ENCODE assay signal across 9 cellular contexts in genomic region chr17:61862105-61862574, GRCh38. TPM values are rescaled to one million over a fixed set of nuclear protein-coding genes. Genes with fewer than 3 reads are reported as not detected.
DNase-seq lines count a peak whose midpoint lies in the region; ATAC-seq and TF ChIP-seq lines count a peak whose summit lies in the region.
"Had no signal": no experiment of that assay in that cellular context is flagged by ENCODE, and none has a peak within 500 bp of the region (broad histone marks: within the 10 kb centered on the region; RNA-seq: fewer than 3 reads in every experiment).

No MANE protein-coding gene starts in this region.

- no peaks in the 10 kb centered on the region; the same call in 1 of the 2 replicates for H3K79me2 ChIP-seq in H9 (ENCODE audit: insufficient read depth, low read length)

- H3K27ac Mint-ChIP-seq in H9: peak overlapping the region in 2 of 3 experiments; percentile 18 to 99; a peak in 3 of 7 replicates
- peak overlapping the region; percentile 40 to 93 for H3K27ac Mint-ChIP-seq in T-cell
- no peak overlapping the region for H3K27ac Mint-ChIP-seq in glutamatergic neuron (ENCODE audit: unreplicated experiment)

- no peak for TF ChIP-seq POLR2A in vagina (IDR thresholded peaks at IDR 0.05)

- H4K91ac ChIP-seq in H9 (ENCODE audit: insufficient read length, low read depth, low read length): no peak overlapping the region

- no peaks in the 10 kb centered on the region for H3K36me3 ChIP-seq in vagina

- H3T11ph ChIP-seq in H9 (ENCODE audit: low read length): no peak overlapping the region

- H2AK5ac ChIP-seq in H9 (ENCODE audit: insufficient read length, low read length): no peak overlapping the region

- H3K14ac ChIP-seq in H9 (ENCODE audit: insufficient read depth, low read length): no peak overlapping the region

- no peaks in the 10 kb centered on the region for H3K9me3 ChIP-seq in AG04450 (ENCODE audit: control insufficient read depth, insufficient read depth, low read length)
- no peaks in the 10 kb centered on the region for H3K9me3 ChIP-seq in H9 (ENCODE audit: control insufficient read depth, low read depth, low read length)
- H3K9me3 ChIP-seq in vagina: no peaks in the 10 kb centered on the region

- no peak overlapping the region for H4K5ac ChIP-seq in H9 (ENCODE audit: insufficient read length, low read depth, low read length)

- H3K27me3 ChIP-seq in AG04450 (ENCODE audit: control insufficient read depth, insufficient read depth, low read length) (no peaks in the 10 kb centered on the region), H9 (ENCODE audit: insufficient read depth, low read length) (no peaks in the 10 kb centered on the region), vagina (no peaks in the 10 kb centered on the region)

- CTCF ChIA-PET in AG04450 (lab: Charles Lee) (interaction anchor here (1.2 kb wide), 1 partner anchor 227 kb away, joined by 6 read pairs; no protein-coding TSS in a partner anchor), T-cell (lab: Charles Lee) (interaction anchor here in 1 of 2 donors (0.6 kb wide), 1 partner anchor 247 kb away, joined by 3 read pairs; no protein-coding TSS in a partner anchor)

- DNase-seq in AG04450 (ENCODE audit: low read depth, low spot score) (no peak), H9 (no peak), T-cell (no peak), glutamatergic neuron (no peak), pons (ENCODE audit: low spot score) (no peak), vagina (ENCODE audit: extremely low spot score in 2 of 2) (no peak), posterior vena cava (ENCODE audit: low spot score) (no peak)

- TF ChIP-seq CTCF in AG04450 (IDR thresholded peaks at IDR 0.05; ENCODE audit: low read depth, low read length) (no peak), H9 (conservative IDR thresholded peaks at IDR 0.05) (no peak), glutamatergic neuron (IDR thresholded peaks at IDR 0.05; ENCODE audit: partially characterized antibody, unreplicated experiment) (no peak), vagina (IDR thresholded peaks at IDR 0.05) (no peak)

- H3K4ac ChIP-seq in H9 (ENCODE audit: low read depth, low read length): no peak overlapping the region

- H3K4me2 ChIP-seq in H9 (ENCODE audit: insufficient read depth, insufficient read length, low read length): peak overlapping the region; percentile 96

- no peaks in the 10 kb centered on the region for H3K79me1 ChIP-seq in H9 (ENCODE audit: insufficient read depth, low read depth, low read length, poor library complexity, severe bottlenecking)

- H2BK20ac ChIP-seq in H9 (ENCODE audit: low read depth, low read length, poor library complexity, severe bottlenecking): no peak overlapping the region

- no CpG with 5 or more reads among the region's 1 CpG for WGBS in H9 (ENCODE audit: extremely low coverage, insufficient read length, low lambda C conversion rate)

- peak overlapping the region; percentile 92 for H3K9ac ChIP-seq in H9 (ENCODE audit: extremely low read depth, insufficient read length, low read length)

- H3K23ac ChIP-seq in H9 (ENCODE audit: insufficient read length, low read depth, low read length): no peak overlapping the region

- H2AFZ ChIP-seq in H9 (ENCODE audit: low read length): no peak overlapping the region

- POLR2A ChIA-PET in AG04450 (lab: Yijun Ruan, JAX) (interaction anchor here (0.6 to 1.7 kb wide), 3 partner anchors 8 to 226 kb away, joined by 3 to 6 read pairs (median 4); no protein-coding TSS in a partner anchor), T-cell (lab: Charles Lee) (no interaction called here)

- H2BK12ac ChIP-seq in H9 (ENCODE audit: insufficient read length, low read depth, low read length): no peak overlapping the region

- H2BK15ac ChIP-seq in H9 (ENCODE audit: low read depth, low read length): no peak overlapping the region

- H3K23me2 ChIP-seq in H9 (ENCODE audit: insufficient read length, low read depth, low read length, poor library complexity, severe bottlenecking): peaks cover 10% of the 10 kb centered on the region

- H3K4me3 Mint-ChIP-seq in H9: peak overlapping the region; percentile 88 to 98
- H3K4me3 Mint-ChIP-seq in T-cell: peak overlapping the region; percentile 94 to 97 (median 95)
- H3K4me3 Mint-ChIP-seq in glutamatergic neuron (ENCODE audit: unreplicated experiment): peak overlapping the region; percentile 88

- no peaks in the 10 kb centered on the region for H3K9me3 Mint-ChIP-seq in H9
- no peaks in the 10 kb centered on the region for H3K9me3 Mint-ChIP-seq in T-cell
- no peaks in the 10 kb centered on the region for H3K9me3 Mint-ChIP-seq in glutamatergic neuron (ENCODE audit: unreplicated experiment)

- intact Hi-C loops in vagina (cut with DNase I) (no loop called here), posterior vena cava (cut with DNase I) (no loop called here)

- H3K27ac ChIP-seq in AG04450 (ENCODE audit: low read depth, low read length) (no peak overlapping the region), H9 (ENCODE audit: insufficient read length, low read depth, low read length) (no peak overlapping the region), vagina (no peak overlapping the region)

- H2BK120ac ChIP-seq in H9 (ENCODE audit: low read depth, low read length, poor library complexity, severe bottlenecking): no peak overlapping the region

- ATAC-seq in T-cell (replicated peaks in 1 of 4): no peak
- ATAC-seq in GM21515 (IDR thresholded peaks at IDR 0.05; ENCODE audit: unreplicated experiment): no peak

- no peak overlapping the region for H4K8ac ChIP-seq in H9 (replicated peaks; ENCODE audit: insufficient read length, low read depth, low read length)

- H3K27me3 Mint-ChIP-seq in H9 (ENCODE audit: low read depth) (no peaks in the 10 kb centered on the region), T-cell (no peaks in the 10 kb centered on the region), glutamatergic neuron (ENCODE audit: unreplicated experiment) (no peaks in the 10 kb centered on the region)

- H2BK5ac ChIP-seq in H9 (ENCODE audit: insufficient read length, low read length): no peak overlapping the region

- H3K36me3 Mint-ChIP-seq in H9 (ENCODE audit: insufficient read depth in 1 of 3, low read depth in 3 of 3): peaks cover 0 to 34% (median 11%) of the 10 kb centered on the region in 3 experiments; a peak in 5 of 7 replicates
- peaks cover 4% of the 10 kb centered on the region for H3K36me3 Mint-ChIP-seq in T-cell
- no peaks in the 10 kb centered on the region for H3K36me3 Mint-ChIP-seq in glutamatergic neuron (ENCODE audit: unreplicated experiment)

- no peak overlapping the region for H3K18ac ChIP-seq in H9 (ENCODE audit: insufficient read length, low read depth, low read length)

- H3K4me1 Mint-ChIP-seq in H9 (peaks cover 22% of the 10 kb centered on the region in 2 experiments), T-cell (peaks cover 27 to 37% (median 30%) of the 10 kb centered on the region in 3 donors), glutamatergic neuron (ENCODE audit: low read depth, unreplicated experiment) (peaks cover 1% of the 10 kb centered on the region)

- no peaks in the 10 kb centered on the region for H4K20me1 ChIP-seq in H9 (ENCODE audit: control insufficient read depth, insufficient read depth, insufficient read length)

- H3K4me3 ChIP-seq in AG04450 (ENCODE audit: low read depth, low read length): peak overlapping the region; percentile 87
- H3K4me3 ChIP-seq in vagina: no peak overlapping the region
- H3K4me3 ChIP-seq: lung had no signal

- H3K4me1 ChIP-seq in H9 (ENCODE audit: insufficient read depth, low read length): no peaks in the 10 kb centered on the region
- H3K4me1 ChIP-seq in vagina: no peaks in the 10 kb centered on the region

- no peak overlapping the region for H3K56ac ChIP-seq in H9 (ENCODE audit: insufficient read length, low read depth, low read length)

RNA-seq across cellular contexts. Expression of gene BRIP1, which starts 1.2 kb away (rescaled TPM):
- 3.4 and 5.0 TPM in 2 replicates for polyA plus RNA-seq in AG04450 (2011; rRNA removed)
- polyA minus RNA-seq in AG04450 (2011; rRNA and poly(A)+ RNA removed): 6.4 and 9.6 TPM in 2 replicates
- 18.3 and 20.2 TPM in 2 replicates for total RNA-seq in H9 (2021)
- total RNA-seq in T-cell: 1 to 10 TPM; 1.4 to 3.5 (median 1.7) TPM
- total RNA-seq in glutamatergic neuron (ENCODE audit: unreplicated experiment): 2.4 TPM
- 0.98 TPM for total RNA-seq in vagina
- under 1 TPM; 0.43 to 0.69 TPM for total RNA-seq in posterior vena cava
